In the genomic region with DNA sequence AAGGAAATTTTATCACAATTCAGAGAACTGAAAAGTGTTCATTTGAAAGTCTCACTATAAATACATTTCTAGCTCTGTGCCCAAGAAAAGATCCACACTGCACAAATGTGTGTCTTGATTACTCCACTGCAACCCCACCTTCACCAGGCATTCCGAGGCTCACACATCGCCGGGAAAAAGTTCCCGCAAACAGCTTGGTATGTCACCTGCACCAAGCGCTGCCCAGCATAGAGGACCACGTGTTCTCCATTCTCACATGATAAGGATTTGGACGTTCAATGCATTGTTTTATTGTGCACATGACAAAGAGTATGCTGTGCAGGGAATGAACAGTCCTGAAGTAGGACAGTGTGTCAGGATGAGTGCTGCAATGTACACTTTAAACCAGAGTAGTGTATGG, we compare ENCODE assay signal across 25 cellular contexts.
"Had no signal": no experiment of that assay in that cellular context is flagged by ENCODE, and none has a peak within 500 bp of the region (broad histone marks: within the 10 kb centered on the region; RNA-seq: fewer than 3 reads in every experiment).

No MANE protein-coding gene starts in this region.

- H3K27me3 ChIP-seq: neural progenitor cell, ovary, right atrium auricular region, right lobe of liver, sigmoid colon, thyroid gland, tibial nerve, upper lobe of left lung, vagina had no signal

- H3K36me3 ChIP-seq: neural progenitor cell, ovary, right atrium auricular region, right lobe of liver, sigmoid colon, stomach, thyroid gland, tibial nerve, vagina had no signal

- DNase-seq: natural killer cell; occipital lobe; ovary; posterior cingulate gyrus; psoas muscle; right lobe of liver; sigmoid colon; small intestine; stimulated activated CD4-positive, alpha-beta T cell treated with anti-CD3 and anti-CD28 coated beads, Interleukin-15, amount 100 ng/mL, for 24 hours; stimulated activated CD4-positive, alpha-beta T cell treated with anti-CD3 and anti-CD28 coated beads, Interleukin-2, amount 100 ng/mL, for 24 hours; stimulated activated CD4-positive, alpha-beta T cell treated with anti-CD3 and anti-CD28 coated beads, Interleukin-2, amount 100 ng/mL, for 48 hours; stimulated activated CD4-positive, alpha-beta T cell treated with anti-CD3 and anti-CD28 coated beads, Interleukin-4, amount 100 ng/mL, for 24 hours; stimulated activated naive B cell treated with anti-CD40 and anti-IgM and Interleukin-4, amounts not matched to agents 10 μg/mL and 1 μg/mL and 100 μg/mL, for 72 hours; stimulated activated naive CD4-positive, alpha-beta T cell treated with Interleukin-2 at 50 U/mL for 16 hours; stomach; thyroid gland; trophoblast cell; upper lobe of left lung had no signal

- H3K4me3 ChIP-seq: neural progenitor cell, ovary, psoas muscle, right atrium auricular region, right lobe of liver, sigmoid colon, stomach, thoracic aorta, thyroid gland, tibial nerve, upper lobe of left lung, vagina had no signal

- H3K4me1 ChIP-seq: neural progenitor cell, parathyroid adenoma, psoas muscle, right atrium auricular region, right lobe of liver, sigmoid colon, stomach, thyroid gland, tibial nerve, upper lobe of left lung, vagina had no signal

- H3K9me3 ChIP-seq: ovary, psoas muscle, right atrium auricular region, right lobe of liver, stomach, thoracic aorta, thyroid gland, tibial nerve, upper lobe of left lung, vagina had no signal

- ATAC-seq: natural killer cell; psoas muscle; right lobe of liver; stimulated activated effector memory CD8-positive, alpha-beta T cell treated with anti-CD3 and anti-CD28 coated beads, Interleukin-12 subunit alpha, Interleukin-12 subunit beta, amount 100 ng/mL, for 72 hours; stimulated activated naive B cell treated with anti-CD40 and anti-IgM and Interleukin-4, amounts not matched to agents 10 μg/mL and 1 μg/mL and 100 μg/mL, for 72 hours had no signal

- H3K27ac ChIP-seq: neural progenitor cell, ovary, parathyroid adenoma, psoas muscle, right atrium auricular region, right lobe of liver, sigmoid colon, stomach, thoracic aorta, thyroid gland, tibial nerve, upper lobe of left lung, vagina had no signal
